32 cellular contexts compared by ENCODE assay signal in the genomic region with DNA sequence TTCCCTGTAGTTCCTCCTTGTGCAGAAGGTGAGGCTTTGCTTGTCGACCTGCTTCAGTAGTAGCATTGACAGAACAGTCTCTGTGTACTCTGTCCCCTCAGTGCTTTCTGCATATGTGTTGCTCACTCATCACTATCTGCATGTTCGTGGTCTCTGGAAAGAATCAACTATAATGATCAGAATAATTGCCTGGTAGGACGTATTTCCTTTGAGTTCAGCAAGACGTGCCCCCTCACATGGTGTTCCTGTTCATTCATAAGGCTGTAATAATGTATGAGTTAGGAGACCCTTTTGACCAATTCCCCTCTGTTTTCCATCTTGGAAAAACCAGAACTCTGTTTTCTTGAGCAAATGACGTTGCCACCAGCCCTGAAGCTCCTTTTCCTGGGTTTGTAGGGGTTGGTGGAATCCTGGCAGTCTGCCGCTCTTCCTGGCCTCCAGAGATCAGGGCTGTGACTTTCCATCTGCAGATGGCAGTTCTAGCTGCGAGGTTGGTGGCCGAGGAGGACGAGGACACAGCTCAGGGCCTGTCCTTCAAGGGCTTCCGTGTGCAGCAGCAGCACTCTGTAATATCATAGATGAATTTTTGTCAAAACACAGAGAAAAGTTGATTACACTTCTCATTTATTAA.
A peak's percentile ranks its signal among the peaks of the same experiment; 100 is the strongest.
DNase-seq lines count a peak whose midpoint lies in the region; ATAC-seq, FAIRE-seq and TF ChIP-seq lines count a peak whose summit lies in the region.
"Had no signal": no experiment of that assay in that cellular context is flagged by ENCODE, and none has a peak within 500 bp of the region (broad histone marks: within the 10 kb centered on the region; RNA-seq: fewer than 3 reads in every experiment).

No MANE protein-coding gene starts in this region.

- no peak overlapping the region for H2BK15ac ChIP-seq in mesendoderm (replicated peaks; ENCODE audit: low read depth)

- peak; percentile 40 for FAIRE-seq in endothelial cell of umbilical vein (lab: Jason Lieb, UNC)
- FAIRE-seq: endometrium had no signal

- H3K4me3 ChIP-seq in endothelial cell of umbilical vein (replicated peaks in 1 of 3; ENCODE audit: insufficient read depth in 1 of 3, low read depth in 1 of 3, low read length in 3 of 3) (no peak overlapping the region), mesendoderm (ENCODE audit: low read length) (no peak overlapping the region)
- H3K4me3 ChIP-seq: breast epithelium, Peyer's patch, SJSA1, thoracic aorta had no signal

- H3K23ac ChIP-seq in mesendoderm (ENCODE audit: low read length), result no peak overlapping the region

- no peaks in the 10 kb centered on the region for H3K9me3 ChIP-seq in endothelial cell of umbilical vein (replicated peaks; ENCODE audit: control insufficient read depth, insufficient read depth, low read length)
- H3K9me3 ChIP-seq: breast epithelium, Peyer's patch, SJSA1, thoracic aorta had no signal

- H3K36me3 ChIP-seq in endothelial cell of umbilical vein (ENCODE audit: control insufficient read depth in 2 of 2, extremely low read depth in 1 of 2, insufficient read depth in 2 of 2, low read length in 2 of 2) (no peaks in the 10 kb centered on the region), mesendoderm (ENCODE audit: control insufficient read depth, insufficient read depth, low read length) (no peaks in the 10 kb centered on the region)
- H3K36me3 ChIP-seq: breast epithelium, Peyer's patch, SJSA1, thoracic aorta had no signal

- H4K5ac ChIP-seq in mesendoderm (ENCODE audit: low read length), result no peak overlapping the region

- no peak overlapping the region for H3K56ac ChIP-seq in mesendoderm (ENCODE audit: low read length)

- H3K27me3 Mint-ChIP-seq in CD14-positive monocyte (ENCODE audit: low read depth in 3 of 3) (peaks cover 0 to 3% (median 0%) of the 10 kb centered on the region in 3 donors), nephron progenitor cell (ENCODE audit: low read depth, poor library complexity) (no peaks in the 10 kb centered on the region)
- H3K27me3 Mint-ChIP-seq: activated naive CD4-positive, alpha-beta T cell treated with anti-CD3 and anti-CD28 coated beads, Interleukin-2, amount 10 ng/mL, durations not matched to agents 7 days and 5 days; naive thymus-derived CD8-positive, alpha-beta T cell; stimulated activated memory B cell treated with anti-CD40 and anti-IgM and Interleukin-4, amounts not matched to agents 10 μg/mL and 1 μg/mL and 100 μg/mL, for 72 hours had no signal

- no peak overlapping the region for H2BK120ac ChIP-seq in mesendoderm (ENCODE audit: low read depth, low read length)

- H4K20me1 ChIP-seq in endothelial cell of umbilical vein (replicated peaks; ENCODE audit: control insufficient read depth, extremely low read depth, insufficient read depth, low read length), result no peaks in the 10 kb centered on the region

- DNase-seq in CD14-positive monocyte (ENCODE audit: low spot score), result no peak
- DNase-seq in RPMI7951 (ENCODE audit: low read depth), result peak; percentile 24
- peak; percentile 51 for DNase-seq in endothelial cell of umbilical vein (ENCODE audit: low read depth, low spot score)
- DNase-seq in nephron progenitor cell, result no peak
- DNase-seq in mesendoderm, result no peak
- DNase-seq: ACHN; activated CD4-positive, alpha-beta T cell treated with anti-CD3 and anti-CD28 coated beads for 48 hours; activated naive CD4-positive, alpha-beta T cell treated with anti-CD3 and anti-CD28 coated beads, Interleukin-2, amount 10 ng/mL, durations not matched to agents 7 days and 5 days; activated T-cell treated with anti-CD3 and anti-CD28 coated beads, Interleukin-2, amount 50 U/mL, for 48 hours; amygdala; Calu3; cortex of kidney; EL; KBM-7; left cardiac atrium; midbrain; MM.1S; naive thymus-derived CD8-positive, alpha-beta T cell; NCI-H1436 treated with DMSO at 0.1 percent for 48 hours; NCI-H2171; NCI-H526; Peyer's patch; stimulated activated CD4-positive, alpha-beta T cell treated with anti-CD3 and anti-CD28 coated beads, Interleukin-4, amount 100 ng/mL, for 1 hour had no signal

- TF ChIP-seq POLR2A in endothelial cell of umbilical vein (IDR thresholded peaks at IDR 0.05; ENCODE audit: low read depth, low read length), result no peak

- H3K9me1 ChIP-seq in endothelial cell of umbilical vein (replicated peaks; ENCODE audit: control insufficient read depth, extremely low read depth, insufficient read depth, low read length), result no peaks in the 10 kb centered on the region

- peaks cover 4% of the 10 kb centered on the region for H3K79me1 ChIP-seq in mesendoderm (ENCODE audit: low read length)

- CTCF ChIA-PET in endothelial cell of umbilical vein (lab: Charles Lee), result interaction anchor here (0.8 to 2.2 kb wide), 18 partner anchors 9 to 114 kb away, joined by 3 to 10 read pairs (median 5); no protein-coding TSS in a partner anchor

- H2BK5ac ChIP-seq in mesendoderm (ENCODE audit: low read length), result no peak overlapping the region

- peaks cover 26% of the 10 kb centered on the region for H3K4me1 Mint-ChIP-seq in CD14-positive monocyte
- H3K4me1 Mint-ChIP-seq in nephron progenitor cell, result peaks cover 53% of the 10 kb centered on the region
- H3K4me1 Mint-ChIP-seq: activated naive CD4-positive, alpha-beta T cell treated with anti-CD3 and anti-CD28 coated beads, Interleukin-2, amount 10 ng/mL, durations not matched to agents 7 days and 5 days had no signal

- H3K4me1 ChIP-seq in endothelial cell of umbilical vein (ENCODE audit: control insufficient read depth, extremely low read depth, insufficient read depth, low read length) (peaks cover 25% of the 10 kb centered on the region), mesendoderm (ENCODE audit: control insufficient read depth, low read depth, low read length) (peaks cover 6% of the 10 kb centered on the region)
- H3K4me1 ChIP-seq: breast epithelium, SJSA1 had no signal

- intact Hi-C loops in CD14-positive monocyte (cut with micrococcal nuclease), result no loop called here
- intact Hi-C loops in endothelial cell of umbilical vein (cut with micrococcal nuclease), result loop anchor here (1.0 kb wide), 1 partner anchor 8 kb away; no protein-coding TSS in a partner anchor

- H3K27ac ChIP-seq in endothelial cell of umbilical vein (ENCODE audit: insufficient read depth, low read depth, low read length), result peak overlapping the region; percentile 44
- no peak overlapping the region for H3K27ac ChIP-seq in mesendoderm (ENCODE audit: low read depth, low read length)
- H3K27ac ChIP-seq: breast epithelium, Peyer's patch, SJSA1, thoracic aorta had no signal

- no peak overlapping the region for H3K4ac ChIP-seq in mesendoderm (ENCODE audit: low read depth, low read length)

- BruUV-seq in endothelial cell of umbilical vein (replicated peaks; lab: Mats Ljungman, UMichigan), result no TSS peak

- H3K27ac Mint-ChIP-seq in CD14-positive monocyte (peak overlapping the region; percentile 25 to 84 (median 58)), nephron progenitor cell (peak overlapping the region; percentile 58)
- H3K27ac Mint-ChIP-seq: activated naive CD4-positive, alpha-beta T cell treated with anti-CD3 and anti-CD28 coated beads, Interleukin-2, amount 10 ng/mL, durations not matched to agents 7 days and 5 days; T-helper 1 cell treated with Interleukin-12 subunit alpha and Interleukin-12 subunit beta and Interleukin-4 antibody, amounts not matched to agents 30 μg/mL and 1 μg/mL, for 36 hours had no signal

- no peak overlapping the region for H4K8ac ChIP-seq in mesendoderm (ENCODE audit: low read depth, low read length)

- H3K4me2 ChIP-seq in endothelial cell of umbilical vein (ENCODE audit: insufficient read depth, low read length) (peak overlapping the region; percentile 79), mesendoderm (ENCODE audit: low read length) (no peak overlapping the region)

- POLR2A ChIA-PET in endothelial cell of umbilical vein (lab: Charles Lee), result interaction anchor here (0.6 to 1.0 kb wide), 2 partner anchors 31 to 90 kb away, joined by 7 read pairs; no protein-coding TSS in a partner anchor

- H2AFZ ChIP-seq in endothelial cell of umbilical vein (ENCODE audit: low read depth, low read length), result no peak overlapping the region

- dilution Hi-C loops in endothelial cell of umbilical vein (cut with MboI; ENCODE audit: extremely low pct_ligation_motif_present, low sequenced_read_pairs), result no loop called here

- no peak for TF ChIP-seq CTCF in CD14-positive monocyte (IDR thresholded peaks at IDR 0.05)
- TF ChIP-seq CTCF in endothelial cell of umbilical vein (IDR thresholded peaks at IDR 0.05; ENCODE audit: extremely low read depth in 1 of 2, insufficient read depth in 1 of 2, low read depth in 1 of 2, low read length in 2 of 2), result no peak
- TF ChIP-seq CTCF in nephron progenitor cell (IDR thresholded peaks at IDR 0.05), result no peak

- no peak overlapping the region for H2AK5ac ChIP-seq in mesendoderm (ENCODE audit: low read length)

- H3K27me3 ChIP-seq in endothelial cell of umbilical vein (ENCODE audit: control insufficient read depth in 2 of 2, insufficient read depth in 2 of 2, low read length in 2 of 2), result no peaks in the 10 kb centered on the region
- H3K27me3 ChIP-seq in mesendoderm (ENCODE audit: insufficient read depth, low read length, poor library complexity), result no peaks in the 10 kb centered on the region
- H3K27me3 ChIP-seq: breast epithelium, Peyer's patch, SJSA1 had no signal

- H3K4me3 Mint-ChIP-seq in CD14-positive monocyte, result no peak overlapping the region
- H3K4me3 Mint-ChIP-seq in nephron progenitor cell, result no peak overlapping the region
- H3K4me3 Mint-ChIP-seq: activated naive CD4-positive, alpha-beta T cell treated with anti-CD3 and anti-CD28 coated beads, Interleukin-2, amount 10 ng/mL, durations not matched to agents 7 days and 5 days; naive thymus-derived CD8-positive, alpha-beta T cell; T-helper 1 cell treated with Interleukin-12 subunit alpha and Interleukin-12 subunit beta and Interleukin-4 antibody, amounts not matched to agents 30 μg/mL and 1 μg/mL, for 36 hours had no signal

- H3K36me3 Mint-ChIP-seq in CD14-positive monocyte (peaks cover 2 to 4% of the 10 kb centered on the region in 2 donors), nephron progenitor cell (ENCODE audit: low read depth) (no peaks in the 10 kb centered on the region)
- H3K36me3 Mint-ChIP-seq: activated naive CD4-positive, alpha-beta T cell treated with anti-CD3 and anti-CD28 coated beads, Interleukin-2, amount 10 ng/mL, durations not matched to agents 7 days and 5 days; naive thymus-derived CD8-positive, alpha-beta T cell had no signal

- WGBS in mesendoderm (ENCODE audit: extremely low coverage, insufficient coverage, low lambda C conversion rate), result no CpG with 5 or more reads among the region's 10 CpGs

- H3K79me2 ChIP-seq in endothelial cell of umbilical vein (ENCODE audit: control insufficient read depth, insufficient read depth, low read length), result peaks cover 25% of the 10 kb centered on the region
- H3K79me2 ChIP-seq in mesendoderm (ENCODE audit: control insufficient read depth, insufficient read depth, low read length), result no peaks in the 10 kb centered on the region

- no peak for ATAC-seq in HG03571 (IDR thresholded peaks at IDR 0.05; ENCODE audit: unreplicated experiment)
- no peak for ATAC-seq in GM18861 (IDR thresholded peaks at IDR 0.05; ENCODE audit: unreplicated experiment)
- no peak for ATAC-seq in HG02623 (IDR thresholded peaks at IDR 0.05; ENCODE audit: unreplicated experiment)
- ATAC-seq: naive thymus-derived CD8-positive, alpha-beta T cell; stimulated activated memory B cell treated with anti-CD40 and anti-IgM and Interleukin-4, amounts not matched to agents 10 μg/mL and 1 μg/mL and 100 μg/mL, for 72 hours had no signal

- no peak overlapping the region for H3K9ac ChIP-seq in endothelial cell of umbilical vein (replicated peaks; ENCODE audit: extremely low read depth, insufficient read depth, low read length)
- no peak overlapping the region for H3K9ac ChIP-seq in mesendoderm (ENCODE audit: low read length)

- no peaks in the 10 kb centered on the region for H3K9me3 Mint-ChIP-seq in CD14-positive monocyte
- no peaks in the 10 kb centered on the region for H3K9me3 Mint-ChIP-seq in nephron progenitor cell
- H3K9me3 Mint-ChIP-seq: activated naive CD4-positive, alpha-beta T cell treated with anti-CD3 and anti-CD28 coated beads, Interleukin-2, amount 10 ng/mL, durations not matched to agents 7 days and 5 days; naive thymus-derived CD8-positive, alpha-beta T cell; stimulated activated memory B cell treated with anti-CD40 and anti-IgM and Interleukin-4, amounts not matched to agents 10 μg/mL and 1 μg/mL and 100 μg/mL, for 72 hours; T-helper 1 cell treated with Interleukin-12 subunit alpha and Interleukin-12 subunit beta and Interleukin-4 antibody, amounts not matched to agents 30 μg/mL and 1 μg/mL, for 36 hours had no signal

- no peak overlapping the region for H3K18ac ChIP-seq in mesendoderm (ENCODE audit: low read length)

Comparison
In these comparisons a context has a peak if more than half of its experiments do, and no peak if none do; other contexts are left out.
1. DNase-seq: peak in RPMI7951 (single experiment) and endothelial cell of umbilical vein (single experiment); none in CD14-positive monocyte (single experiment), nephron progenitor cell (single experiment) and mesendoderm (single experiment).